Comparison of ENCODE assay signal across 8 cellular contexts in the genomic region with DNA sequence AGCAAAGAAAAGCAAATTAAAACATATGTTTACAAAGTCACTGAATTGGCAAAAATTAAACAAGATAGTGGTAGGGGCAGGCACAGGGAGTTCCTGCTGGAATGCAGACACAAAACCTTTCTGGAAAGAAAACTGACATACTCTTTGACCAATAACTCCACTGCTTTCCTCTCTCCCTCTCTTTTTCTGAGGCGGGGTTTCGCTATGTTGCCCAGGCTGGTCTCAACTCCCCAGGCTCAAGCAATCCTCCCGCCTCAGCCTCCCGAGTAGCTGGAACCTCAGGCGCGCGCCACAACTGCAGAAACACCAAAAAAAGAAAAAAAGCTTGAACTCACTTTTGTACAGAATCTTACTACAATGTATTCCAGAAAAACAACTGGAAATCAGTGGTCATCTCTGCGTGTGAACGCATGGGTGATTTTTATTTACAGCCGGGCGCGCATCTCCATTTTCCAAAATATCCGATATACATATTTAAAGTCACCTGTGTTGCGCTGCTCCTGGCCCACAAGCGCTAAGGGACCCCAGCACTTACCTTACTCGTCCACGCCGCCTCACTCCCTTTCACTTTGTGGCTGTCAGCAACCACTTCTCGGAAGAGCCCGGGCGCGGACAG. TPM values are rescaled to one million over a fixed set of nuclear protein-coding genes. Genes with fewer than 3 reads are reported as not detected.
A peak's percentile ranks its signal among the peaks of the same experiment; 100 is the strongest.
DNase-seq lines count a peak whose midpoint lies in the region; ATAC-seq lines count a peak whose summit lies in the region.

No MANE protein-coding gene starts in this region.

- peaks cover 11% of the 10 kb centered on the region for H3K4me1 ChIP-seq in HUES6 (ENCODE audit: control insufficient read depth, insufficient read depth, low read length)
- H3K4me1 ChIP-seq in trophoblast cell (ENCODE audit: control insufficient read depth in 1 of 2, insufficient read depth in 2 of 2, low read length in 2 of 2) = peaks cover 0 to 3% of the 10 kb centered on the region in 2 experiments

- H3K79me1 ChIP-seq in trophoblast cell (ENCODE audit: low read length) = peaks cover 7% of the 10 kb centered on the region

- peaks cover 8% of the 10 kb centered on the region for H3K79me2 ChIP-seq in trophoblast cell (ENCODE audit: control insufficient read depth, insufficient read depth, low read length, poor library complexity)

- peak overlapping the region; percentile 20 for H4K91ac ChIP-seq in trophoblast cell (ENCODE audit: low read depth, low read length)

- H3K4me1 Mint-ChIP-seq in activated T-helper 17 cell treated with anti-CD3 and anti-CD28 coated beads, Interleukin-2, amount 50 U/mL, for 72 hours = peaks cover 35% of the 10 kb centered on the region

- H3K9ac ChIP-seq in HUES6 (ENCODE audit: low read length) (peak overlapping the region; percentile 39), trophoblast cell (ENCODE audit: low read length) (peak overlapping the region; percentile 81)

- no peak overlapping the region for H2AK5ac ChIP-seq in trophoblast cell (ENCODE audit: low read length)

- H3K4me2 ChIP-seq in trophoblast cell (ENCODE audit: low read length) = peak overlapping the region; percentile 70

- H3K9me3 ChIP-seq in HUES6 (ENCODE audit: control insufficient read depth, insufficient read depth, low read depth, low read length) = no peaks in the 10 kb centered on the region
- H3K9me3 ChIP-seq in trophoblast cell (ENCODE audit: insufficient read depth, low read depth, low read length) = no peaks in the 10 kb centered on the region

- peak overlapping the region; percentile 4 for H3K18ac ChIP-seq in trophoblast cell (ENCODE audit: low read length)

- no peak overlapping the region for H2BK12ac ChIP-seq in trophoblast cell (ENCODE audit: low read length)

- H2BK5ac ChIP-seq in trophoblast cell (ENCODE audit: low read depth, low read length, poor library complexity) = no peak overlapping the region

- peak overlapping the region; percentile 9 for H4K12ac ChIP-seq in trophoblast cell (ENCODE audit: low read depth, low read length)

- ATAC-seq in activated T-helper 17 cell treated with anti-CD3 and anti-CD28 coated beads, Interleukin-2, amount 50 U/mL, for 72 hours (replicated peaks) = peak; percentile 38
- ATAC-seq in Right ventricle myocardium superior (ENCODE audit: poor library complexity) (peak; percentile 51), GM18858 (IDR thresholded peaks at IDR 0.05; ENCODE audit: unreplicated experiment) (no peak), HG02610 (IDR thresholded peaks at IDR 0.05; ENCODE audit: unreplicated experiment) (no peak), HG02642 (IDR thresholded peaks at IDR 0.05; ENCODE audit: poor library complexity, unreplicated experiment) (no peak)

- peak overlapping the region; percentile 47 for H2AFZ ChIP-seq in trophoblast cell (ENCODE audit: insufficient read depth, low read length, poor library complexity)

- no peak overlapping the region for H3K23ac ChIP-seq in trophoblast cell (ENCODE audit: low read length)

- H3K27me3 ChIP-seq in HUES6 (ENCODE audit: control insufficient read depth, insufficient read depth, low read length) (no peaks in the 10 kb centered on the region), trophoblast cell (ENCODE audit: insufficient read depth, low read length) (no peaks in the 10 kb centered on the region)

- no peaks in the 10 kb centered on the region for H3K27me3 Mint-ChIP-seq in activated T-helper 17 cell treated with anti-CD3 and anti-CD28 coated beads, Interleukin-2, amount 50 U/mL, for 72 hours

- DNase-seq in DMS 273 (lab: John Stamatoyannopoulos, UW; ENCODE audit: unreplicated experiment) (peak; percentile 75), Right ventricle myocardium superior (no peak), trophoblast cell (peak in 1 of 2 donors; percentile 57)

- H3K27ac Mint-ChIP-seq in activated T-helper 17 cell treated with anti-CD3 and anti-CD28 coated beads, Interleukin-2, amount 50 U/mL, for 72 hours = peak overlapping the region; percentile 98

- peak overlapping the region; percentile 61 for H4K8ac ChIP-seq in trophoblast cell (ENCODE audit: low read depth, low read length)

- H3K9me3 Mint-ChIP-seq in activated T-helper 17 cell treated with anti-CD3 and anti-CD28 coated beads, Interleukin-2, amount 50 U/mL, for 72 hours = no peaks in the 10 kb centered on the region

- peak overlapping the region; percentile 98 for H3K4me3 ChIP-seq in HUES6 (ENCODE audit: low read depth, low read length)
- H3K4me3 ChIP-seq in trophoblast cell (ENCODE audit: low read depth, low read length) = peak overlapping the region; percentile 86

- WGBS in trophoblast cell (ENCODE audit: extremely low coverage, insufficient coverage, insufficient read length) = no CpG with 5 or more reads among the region's 22 CpGs

- peak overlapping the region; percentile 99 for H3K4me3 Mint-ChIP-seq in activated T-helper 17 cell treated with anti-CD3 and anti-CD28 coated beads, Interleukin-2, amount 50 U/mL, for 72 hours

- H3K36me3 ChIP-seq in HUES6 (ENCODE audit: control insufficient read depth, insufficient read depth, low read length) (peaks cover 44% of the 10 kb centered on the region), trophoblast cell (ENCODE audit: control insufficient read depth in 1 of 2, insufficient read depth in 2 of 2, low read length in 2 of 2) (peaks cover 18 to 28% of the 10 kb centered on the region in 2 experiments)

- peaks cover 85% of the 10 kb centered on the region for H3K36me3 Mint-ChIP-seq in activated T-helper 17 cell treated with anti-CD3 and anti-CD28 coated beads, Interleukin-2, amount 50 U/mL, for 72 hours (ENCODE audit: low read depth)

- H3K27ac ChIP-seq in HUES6 (ENCODE audit: low read depth, low read length) (no peak overlapping the region), trophoblast cell (ENCODE audit: low read depth, low read length) (peak overlapping the region; percentile 2)

- H3K14ac ChIP-seq in trophoblast cell (ENCODE audit: low read length) = peak overlapping the region; percentile 11

- H3K4ac ChIP-seq in trophoblast cell (ENCODE audit: low read depth, low read length) = peak overlapping the region; percentile 25

- no peak overlapping the region for H2BK120ac ChIP-seq in trophoblast cell (ENCODE audit: insufficient read depth, low read length, poor library complexity)

- intact Hi-C loops in Right ventricle myocardium superior (cut with DNase I) = no loop called here

RNA-seq across cellular contexts. Expression of a gene that starts 0.5 kb away (rescaled TPM):
- 10 to 100 TPM; 17.9 to 18.9 TPM for total RNA-seq in activated T-helper 17 cell treated with anti-CD3 and anti-CD28 coated beads, Interleukin-2, amount 50 U/mL, for 72 hours
- total RNA-seq in Right ventricle myocardium superior = 6.9 TPM
- 6.4 and 6.8 TPM in 2 replicates for polyA plus RNA-seq in trophoblast cell (2013)

RNA-seq across cellular contexts. Expression of a gene that starts 0.7 kb away (rescaled TPM):
- total RNA-seq in activated T-helper 17 cell treated with anti-CD3 and anti-CD28 coated beads, Interleukin-2, amount 50 U/mL, for 72 hours = 10 to 100 TPM; 96.7 to 99.2 TPM
- total RNA-seq in Right ventricle myocardium superior = 38.1 TPM
- polyA plus RNA-seq in trophoblast cell (2013) = 30.2 and 30.9 TPM in 2 replicates

RNA-seq across cellular contexts. Expression of a gene that starts 29.9 kb away (rescaled TPM):
- total RNA-seq in activated T-helper 17 cell treated with anti-CD3 and anti-CD28 coated beads, Interleukin-2, amount 50 U/mL, for 72 hours = not detected
- 87.8 TPM for total RNA-seq in Right ventricle myocardium superior
- not detected in 2 replicates for polyA plus RNA-seq in trophoblast cell (2013)

RNA-seq across cellular contexts. Expression of a gene that starts 38.6 kb away (rescaled TPM):
- not detected for total RNA-seq in activated T-helper 17 cell treated with anti-CD3 and anti-CD28 coated beads, Interleukin-2, amount 50 U/mL, for 72 hours
- total RNA-seq in Right ventricle myocardium superior = 6.4 TPM
- polyA plus RNA-seq in trophoblast cell (2013) = not detected in 2 replicates

Comparison
In these comparisons a context has a peak if more than half of its experiments do, and no peak if none do; other contexts are left out.
1. ATAC-seq: peak in activated T-helper 17 cell treated with anti-CD3 and anti-CD28 coated beads, Interleukin-2, amount 50 U/mL, for 72 hours (single experiment) and Right ventricle myocardium superior (single experiment); none in GM18858 (single experiment), HG02610 (single experiment) and HG02642 (single experiment).
2. RNA of a gene that starts 29.9 kb away (total RNA-seq): 87.8 TPM in Right ventricle myocardium superior (single experiment); not detected in activated T-helper 17 cell treated with anti-CD3 and anti-CD28 coated beads, Interleukin-2, amount 50 U/mL, for 72 hours; every median in the first group is over 10 times any median in the second.